In the genomic region with DNA sequence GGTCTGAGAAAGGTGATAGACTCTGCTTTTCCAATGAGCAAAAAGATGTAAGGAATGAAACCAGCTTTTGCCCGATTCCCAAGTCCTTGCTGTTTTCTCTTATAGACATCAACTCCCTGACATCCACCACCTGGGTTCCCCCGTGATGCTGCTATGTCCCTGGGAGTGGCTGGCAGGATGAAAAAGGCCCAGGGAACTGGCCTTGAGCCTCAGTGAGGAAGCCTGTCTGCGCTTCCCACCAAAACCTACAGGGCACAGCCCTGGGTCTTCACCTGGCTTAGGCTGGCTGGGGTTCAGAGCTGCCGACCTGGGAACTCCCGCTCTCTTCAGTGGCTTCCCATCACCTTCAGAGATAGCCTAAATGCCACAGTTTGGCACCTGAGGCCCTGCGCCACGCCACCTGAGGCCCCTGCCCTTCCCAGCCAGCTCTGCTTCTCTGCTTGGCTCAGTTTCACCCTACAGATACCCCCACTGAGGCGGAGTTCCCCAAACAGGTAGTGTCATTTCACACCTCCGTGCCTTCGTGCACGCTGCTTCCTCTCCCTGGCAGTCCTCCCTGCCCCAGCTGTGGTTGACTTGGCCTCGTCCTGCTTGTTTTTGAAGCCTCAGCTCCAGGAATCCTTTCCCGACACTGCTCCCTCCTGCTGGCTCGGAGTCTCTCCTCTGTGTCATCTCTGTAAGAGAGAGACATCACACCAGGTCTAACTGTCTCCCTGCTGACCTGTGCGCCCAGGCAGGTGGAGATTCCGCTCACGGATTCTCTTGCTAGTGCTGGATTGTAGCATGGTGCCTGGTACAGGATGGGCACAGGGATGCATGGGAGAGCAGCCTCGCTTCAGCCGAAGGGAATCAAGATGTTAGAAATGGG, we compare ENCODE assay signal across 27 cellular contexts. TPM values are rescaled to one million over a fixed set of nuclear protein-coding genes. Genes with fewer than 3 reads are reported as not detected.
DNase-seq lines count a peak whose midpoint lies in the region; ATAC-seq, FAIRE-seq and TF ChIP-seq lines count a peak whose summit lies in the region.
"Had no signal": no experiment of that assay in that cellular context is flagged by ENCODE, and none has a peak within 500 bp of the region (broad histone marks: within the 10 kb centered on the region; RNA-seq: fewer than 3 reads in every experiment).

No MANE protein-coding gene starts in this region.

- no peaks in the 10 kb centered on the region for H3K27me3 Mint-ChIP-seq in Caco-2 (ENCODE audit: insufficient read depth, unreplicated experiment)

- ATAC-seq in GM18511 (IDR thresholded peaks at IDR 0.05; ENCODE audit: unreplicated experiment): no peak
- ATAC-seq: activated naive CD8-positive, alpha-beta T cell treated with anti-CD3 and anti-CD28 coated beads, Interleukin-2, amount 50 U/mL, for 24 hours; CD8-positive, alpha-beta T cell; heart left ventricle; left colon; natural killer cell had no signal

- peak overlapping the region; percentile 21 for H3K27ac Mint-ChIP-seq in Caco-2 (ENCODE audit: unreplicated experiment)
- H3K27ac Mint-ChIP-seq: activated naive CD8-positive, alpha-beta T cell treated with anti-CD3 and anti-CD28 coated beads, Interleukin-2, amount 50 U/mL, for 24 hours; activated T-cell treated with anti-CD3 and anti-CD28 coated beads, Interleukin-2, amount 50 U/mL, for 24 hours; CD8-positive, alpha-beta T cell; mesothelial cell of epicardium had no signal

- no peak overlapping the region for H4K8ac ChIP-seq in neuronal stem cell (ENCODE audit: low read depth, low read length)

- no peaks in the 10 kb centered on the region for H3K79me1 ChIP-seq in neuronal stem cell (ENCODE audit: low read depth, low read length)

- H3K4me1 Mint-ChIP-seq in Caco-2 (ENCODE audit: low read depth, unreplicated experiment): peaks cover 42% of the 10 kb centered on the region

- H3K14ac ChIP-seq in neuronal stem cell (ENCODE audit: low read length): no peak overlapping the region

- no peaks in the 10 kb centered on the region for H3K36me3 ChIP-seq in Caco-2 (ENCODE audit: control insufficient read depth, insufficient read depth, low read length)
- H3K36me3 ChIP-seq in adrenal gland (replicated peaks in 1 of 2): peaks cover 0 to 19% of the 10 kb centered on the region in 2 donors
- H3K36me3 ChIP-seq in neuronal stem cell (replicated peaks in 1 of 2; ENCODE audit: control insufficient read depth in 2 of 2, insufficient read depth in 2 of 2, low read length in 2 of 2): no peaks in the 10 kb centered on the region
- H3K36me3 ChIP-seq: heart left ventricle, ovary, tibial nerve had no signal

- peak overlapping the region; percentile 43 for H2AK5ac ChIP-seq in neuronal stem cell (ENCODE audit: low read depth, low read length)

- H3K4me2 ChIP-seq in neuronal stem cell (ENCODE audit: insufficient read depth, low read length, poor library complexity, severe bottlenecking): no peak overlapping the region

- no peak overlapping the region for H2BK5ac ChIP-seq in neuronal stem cell (ENCODE audit: low read length)

- H3K9me3 ChIP-seq in Caco-2: no peaks in the 10 kb centered on the region
- no peaks in the 10 kb centered on the region for H3K9me3 ChIP-seq in adrenal gland (replicated peaks in 1 of 3)
- no peaks in the 10 kb centered on the region for H3K9me3 ChIP-seq in neuronal stem cell (replicated peaks in 1 of 2; ENCODE audit: control insufficient read depth in 2 of 2, insufficient read depth in 1 of 2, low read depth in 1 of 2, low read length in 2 of 2)
- H3K9me3 ChIP-seq: heart left ventricle, ovary, tibial nerve had no signal

- POLR2A ChIA-PET in Caco-2 (lab: Charles Lee) (no interaction called here), HEK293T (lab: Yijun Ruan, JAX) (no interaction called here)

- no TSS peak for BruUV-seq in Caco-2 (replicated peaks; lab: Mats Ljungman, UMichigan)

- no peak overlapping the region for H2BK12ac ChIP-seq in neuronal stem cell (ENCODE audit: low read length)

- CTCF ChIA-PET in Caco-2 (lab: Charles Lee): interaction anchor here (2.3 kb wide), 1 partner anchor 17 kb away, joined by 10 read pairs; no protein-coding TSS in a partner anchor
- CTCF ChIA-PET in HEK293T (lab: Yijun Ruan, JAX): interaction anchor here (0.6 kb wide), 1 partner anchor 357 kb away, joined by 3 read pairs; no protein-coding TSS in a partner anchor

- no peaks in the 10 kb centered on the region for H3K9me3 Mint-ChIP-seq in Caco-2 (ENCODE audit: unreplicated experiment)
- H3K9me3 Mint-ChIP-seq: activated naive CD8-positive, alpha-beta T cell treated with anti-CD3 and anti-CD28 coated beads, Interleukin-2, amount 50 U/mL, for 24 hours; activated T-cell treated with anti-CD3 and anti-CD28 coated beads, Interleukin-2, amount 50 U/mL, for 24 hours; CD8-positive, alpha-beta T cell; mesothelial cell of epicardium; natural killer cell had no signal

- H3K4ac ChIP-seq in neuronal stem cell (ENCODE audit: low read length): no peak overlapping the region

- TF ChIP-seq POLR2A in adrenal gland (IDR thresholded peaks at IDR 0.05): no peak

- peak in 1 of 2 experiments; percentile 29 for DNase-seq in Caco-2
- DNase-seq in GM19239 (ENCODE audit: insufficient read length, low spot score): no peak
- DNase-seq in adrenal gland: peak in 1 of 7 donors; percentile 17
- DNase-seq in neuronal stem cell (ENCODE audit: low spot score): no peak
- no peak for DNase-seq in GM19238 (ENCODE audit: insufficient read length, low spot score)
- no peak for DNase-seq in HEK293T (ENCODE audit: extremely low spot score)
- DNase-seq in GOT3 (lab: John Stamatoyannopoulos, UW): no peak
- DNase-seq: activated CD4-positive, alpha-beta T cell treated with anti-CD3 and anti-CD28 coated beads for 48 hours; activated gamma-delta T cell treated with Interleukin-2 at 50 U/mL for 16 hours; activated naive CD8-positive, alpha-beta T cell treated with anti-CD3 and anti-CD28 coated beads, Interleukin-2, amount 50 U/mL, for 24 hours; cerebellar nuclear complex; DMS79; GF-D8; heart left ventricle; left colon; natural killer cell; NCI-H1694; NCI-H2171; NCI-H524; T-helper 1 cell had no signal

- no peak overlapping the region for H3K4me3 Mint-ChIP-seq in Caco-2 (ENCODE audit: unreplicated experiment)
- H3K4me3 Mint-ChIP-seq: activated naive CD8-positive, alpha-beta T cell treated with anti-CD3 and anti-CD28 coated beads, Interleukin-2, amount 50 U/mL, for 24 hours; activated T-cell treated with anti-CD3 and anti-CD28 coated beads, Interleukin-2, amount 50 U/mL, for 24 hours; CD8-positive, alpha-beta T cell; mesothelial cell of epicardium; natural killer cell had no signal

- H2AFZ ChIP-seq in neuronal stem cell (ENCODE audit: low read length): no peak overlapping the region

- H3K4me1 ChIP-seq in Caco-2: peaks cover 54% of the 10 kb centered on the region
- H3K4me1 ChIP-seq in adrenal gland (replicated peaks in 1 of 2): peaks cover 35 to 80% of the 10 kb centered on the region in 2 donors
- H3K4me1 ChIP-seq in neuronal stem cell (ENCODE audit: control insufficient read depth in 2 of 2, insufficient read depth in 1 of 2, low read depth in 1 of 2, low read length in 2 of 2): peaks cover 4 to 12% of the 10 kb centered on the region in 2 donors

- H3K27me3 ChIP-seq in Caco-2 (replicated peaks; ENCODE audit: control insufficient read depth, insufficient read depth, low read length) (no peaks in the 10 kb centered on the region), adrenal gland (no peaks in the 10 kb centered on the region), neuronal stem cell (ENCODE audit: control insufficient read depth in 3 of 3, insufficient read depth in 3 of 3, low read depth in 1 of 3, low read length in 3 of 3) (peaks cover 0 to 4% (median 2%) of the 10 kb centered on the region in 3 experiments)
- H3K27me3 ChIP-seq: ovary, tibial nerve had no signal

- peaks cover 6% of the 10 kb centered on the region for H3K36me3 Mint-ChIP-seq in Caco-2 (ENCODE audit: insufficient read depth, unreplicated experiment)
- H3K36me3 Mint-ChIP-seq: CD8-positive, alpha-beta T cell; mesothelial cell of epicardium; natural killer cell had no signal

- H2BK120ac ChIP-seq in neuronal stem cell (ENCODE audit: low read depth, low read length): no peak overlapping the region

- no peak overlapping the region for H3K18ac ChIP-seq in neuronal stem cell (ENCODE audit: low read length)

- peak overlapping the region; percentile 6 for H3K9ac ChIP-seq in neuronal stem cell (ENCODE audit: low read depth, low read length, poor library complexity)

- H4K91ac ChIP-seq in neuronal stem cell (ENCODE audit: low read depth, low read length, poor library complexity): peak overlapping the region; percentile 14

- WGBS in adrenal gland, 4 donors: 87 to 92% (median 90%) methylated on average over 16 to 19 of the region's 19 CpGs
- WGBS in neuronal stem cell (ENCODE audit: extremely low coverage in 2 of 2, insufficient read length in 2 of 2, insufficient replicate concordance in 1 of 2), 2 donors: no CpG with 5 or more reads among the region's 19 CpGs

- H2BK15ac ChIP-seq in neuronal stem cell (ENCODE audit: low read length): no peak overlapping the region

- no peak for TF ChIP-seq CTCF in Caco-2 (IDR thresholded peaks at IDR 0.05; ENCODE audit: insufficient read depth in 1 of 2, low read depth in 1 of 2, low read length in 1 of 2, severe bottlenecking in 1 of 2, unreplicated experiment in 1 of 2)
- TF ChIP-seq CTCF in adrenal gland (IDR thresholded peaks at IDR 0.05): no peak

- intact Hi-C loops in Caco-2 (cut with micrococcal nuclease; ENCODE audit: unreplicated experiment) (no loop called here), adrenal gland (cut with DNase I) (no loop called here)

- H3K4me3 ChIP-seq in Caco-2 (ENCODE audit: low read depth, low read length) (no peak overlapping the region), adrenal gland (no peak overlapping the region), neuronal stem cell (ENCODE audit: low read length in 2 of 2) (no peak overlapping the region)
- H3K4me3 ChIP-seq: heart left ventricle, ovary, tibial nerve had no signal

- peak overlapping the region in 4 of 5 donors; percentile 39 to 96 (median 92) for H3K27ac ChIP-seq in adrenal gland
- no peak overlapping the region for H3K27ac ChIP-seq in neuronal stem cell (replicated peaks; ENCODE audit: low read length)
- H3K27ac ChIP-seq: ovary had no signal

- H3K23ac ChIP-seq in neuronal stem cell (ENCODE audit: low read depth, low read length, poor library complexity): peak overlapping the region; percentile 51

- peak; percentile 44 for FAIRE-seq in GM19239 (lab: Jason Lieb, UNC)
- FAIRE-seq: HTR-8/SVneo had no signal

TF ChIP-seq in HEK293T, 16 proteins besides CTCF, POLR2A, EP300 and RAD21:
- no peak for TF ChIP-seq ARNT (IDR thresholded peaks at IDR 0.05)
TF ChIP-seq in HEK293T: peak in this region for 0.

RNA-seq across cellular contexts. Expression of a gene that starts 10.7 kb away (rescaled TPM):
- total RNA-seq in Caco-2 (2022) (11.4 and 13.8 TPM in 2 replicates), adrenal gland (100 to 1,000 TPM in 7 of 8 donors, 10 to 100 TPM in 1; 85.3 to 389 (median 177) TPM)
- polyA plus RNA-seq in adrenal gland: 100 to 1,000 TPM in 1 of 3 donors, 10 to 100 TPM in 2; 73.4 to 274 (median 75.9) TPM
- 0.66 TPM for polyA plus RNA-seq in neuronal stem cell (2013, experiment 1 of 2)
- 0.64 TPM for polyA plus RNA-seq in neuronal stem cell (2013, experiment 2 of 2)

RNA-seq across cellular contexts. Expression of a gene that starts 37.6 kb away (rescaled TPM):
- total RNA-seq in Caco-2 (2022) (15.5 and 20.3 TPM in 2 replicates), adrenal gland (10 to 100 TPM; 19.7 to 42.3 (median 25.8) TPM)
- polyA plus RNA-seq in adrenal gland: 10 to 100 TPM; 19.3 to 38.7 (median 20.4) TPM
- 25.3 TPM for polyA plus RNA-seq in neuronal stem cell (2013, experiment 1 of 2)
- polyA plus RNA-seq in neuronal stem cell (2013, experiment 2 of 2): 23.3 TPM
